ENCODE assay signal across 1 cellular context in genomic region chr18:11859903-11860407, GRCh38.
TF ChIP-seq lines count a peak whose summit lies in the region.

No MANE protein-coding gene starts in this region.

TF ChIP-seq in HEK293, 187 proteins besides CTCF, POLR2A, EP300 and RAD21 (continued from another document):
- no peak for TF ChIP-seq ZNF138 (tag by site-specific recombination; IDR thresholded peaks at IDR 0.05; ENCODE audit: borderline replicate concordance)
- TF ChIP-seq MEIS1 (CRISPR knock-in tag; IDR thresholded peaks at IDR 0.05; ENCODE audit: borderline replicate concordance), result no peak
- no peak for TF ChIP-seq ZNF2 (tag by site-specific recombination; IDR thresholded peaks at IDR 0.05)
- TF ChIP-seq ZNF248 (tag by site-specific recombination; IDR thresholded peaks at IDR 0.05), result no peak
- no peak for TF ChIP-seq ZNF555 (tag by site-specific recombination; conservative IDR thresholded peaks at IDR 0.05)
- TF ChIP-seq ZFP3 (tag by site-specific recombination; IDR thresholded peaks at IDR 0.05; ENCODE audit: low read depth), result no peak
- TF ChIP-seq KLF17 (tag by site-specific recombination; IDR thresholded peaks at IDR 0.05), result 0 out of 2 replicates have a peak, but pooled peaks have one; percentile 55
- peak; percentile 19 for TF ChIP-seq GLIS1 (tag by site-specific recombination; IDR thresholded peaks at IDR 0.05)
- no peak for TF ChIP-seq ZSCAN30 (tag by site-specific recombination; IDR thresholded peaks at IDR 0.05)
- TF ChIP-seq ZNF23 (tag by site-specific recombination; IDR thresholded peaks at IDR 0.05; ENCODE audit: borderline replicate concordance), result no peak
- TF ChIP-seq ZNF473 (tag by site-specific recombination; IDR thresholded peaks at IDR 0.05), result no peak
- TF ChIP-seq ZNF624 (tag by site-specific recombination; IDR thresholded peaks at IDR 0.05), result no peak
- TF ChIP-seq ZBTB49 (tag by site-specific recombination; IDR thresholded peaks at IDR 0.05; ENCODE audit: low read depth), result no peak
- TF ChIP-seq PRDM10 (tag by site-specific recombination; IDR thresholded peaks at IDR 0.05), result 0 out of 2 replicates have a peak, but pooled peaks have one; percentile 15
- no peak for TF ChIP-seq PRDM2 (tag by site-specific recombination; IDR thresholded peaks at IDR 0.05; ENCODE audit: borderline replicate concordance)
- TF ChIP-seq ZNF645 (tag by site-specific recombination; IDR thresholded peaks at IDR 0.05), result no peak
TF ChIP-seq in HEK293: peak in this region for 11.
